ENCODE assay signal across 20 cellular contexts in genomic region chr3:163364717-163365116, GRCh38.
A peak's percentile ranks its signal among the peaks of the same experiment; 100 is the strongest.
DNase-seq lines count a peak whose midpoint lies in the region; ATAC-seq and TF ChIP-seq lines count a peak whose summit lies in the region.
"Had no signal": no experiment of that assay in that cellular context is flagged by ENCODE, and none has a peak within 500 bp of the region (broad histone marks: within the 10 kb centered on the region; RNA-seq: fewer than 3 reads in every experiment).

No MANE protein-coding gene starts in this region.

- H3K27ac ChIP-seq in HCT116 (ENCODE audit: low read depth, low read length) (no peak overlapping the region), SK-N-MC (peak overlapping the region; percentile 81)
- H3K27ac ChIP-seq: A549 had no signal

- H3K9me2 ChIP-seq in HCT116 (ENCODE audit: insufficient read depth): no peaks in the 10 kb centered on the region

- H3K4me1 Mint-ChIP-seq in progenitor cell of endocrine pancreas (ENCODE audit: low read depth): no peaks in the 10 kb centered on the region
- H3K4me1 Mint-ChIP-seq: CD4-positive, alpha-beta memory T cell had no signal

- H3K4me1 ChIP-seq in HCT116 (ENCODE audit: control insufficient read depth in 1 of 2, insufficient read depth in 2 of 2, low read length in 2 of 2): no peaks in the 10 kb centered on the region
- H3K4me1 ChIP-seq: BE2C, Caco-2, HAP-1 had no signal

- no peaks in the 10 kb centered on the region for H4K20me1 ChIP-seq in HCT116 (ENCODE audit: insufficient read depth)

- peak; percentile 52 for DNase-seq in EH (ENCODE audit: low read depth)
- no peak for DNase-seq in HCT116 (ENCODE audit: low read depth, low spot score)
- peak; percentile 72 for DNase-seq in SK-N-MC (ENCODE audit: low read depth, low spot score)
- DNase-seq in fibroblast of gingiva (ENCODE audit: low read depth): peak; percentile 5
- no peak for DNase-seq in stimulated activated CD4-positive, alpha-beta T cell treated with anti-CD3 and anti-CD28 coated beads, Interleukin-2, amount 100 ng/mL, for 24 hours
- DNase-seq in progenitor cell of endocrine pancreas (ENCODE audit: low spot score, unreplicated experiment): no peak
- DNase-seq: 8988T; ACHN; AML-193; BE2C; C1 segment of cervical spinal cord; Caco-2; CD4-positive, alpha-beta memory T cell; DMS153; DND-41; GF-D8; GOT3 had no signal

- H3K9me3 ChIP-seq in HCT116 (ENCODE audit: control insufficient read depth in 1 of 2, insufficient read depth in 1 of 2, low read depth in 1 of 2, low read length in 2 of 2) (no peaks in the 10 kb centered on the region), SK-N-MC (ENCODE audit: low read depth, low read length) (peaks cover 4% of the 10 kb centered on the region; the same call in 1 of the 2 replicates)
- H3K9me3 ChIP-seq: A549, BE2C, Caco-2, HAP-1 had no signal

- no peaks in the 10 kb centered on the region for H3K36me3 Mint-ChIP-seq in progenitor cell of endocrine pancreas (ENCODE audit: insufficient read depth)
- H3K36me3 Mint-ChIP-seq: CD4-positive, alpha-beta memory T cell had no signal

- POLR2A ChIA-PET in HCT116 (lab: Charles Lee): no interaction called here

- H3K4me3 ChIP-seq in HCT116 (replicated peaks in 1 of 2; ENCODE audit: low read depth in 1 of 2, low read length in 2 of 2) (no peak overlapping the region), SK-N-MC (no peak overlapping the region)
- H3K4me3 ChIP-seq: A549, HAP-1 had no signal

- H3K27me3 ChIP-seq in HCT116 (ENCODE audit: insufficient read depth, low read length): no peaks in the 10 kb centered on the region
- H3K27me3 ChIP-seq: BE2C had no signal

- BruUV-seq in HCT116 (replicated peaks; lab: Mats Ljungman, UMichigan): no TSS peak

- TF ChIP-seq RAD21 in HCT116 (IDR thresholded peaks at IDR 0.05; ENCODE audit: low read depth): no peak

- H3K9ac ChIP-seq in HCT116 (ENCODE audit: low read length): no peak overlapping the region
- no peak overlapping the region for H3K9ac ChIP-seq in SK-N-MC (ENCODE audit: insufficient read length)

- H3K4me3 Mint-ChIP-seq in progenitor cell of endocrine pancreas (ENCODE audit: low read depth): no peak overlapping the region
- H3K4me3 Mint-ChIP-seq: CD4-positive, alpha-beta memory T cell had no signal

- no peaks in the 10 kb centered on the region for H3K27me3 Mint-ChIP-seq in progenitor cell of endocrine pancreas
- H3K27me3 Mint-ChIP-seq: CD4-positive, alpha-beta memory T cell had no signal

- H3K27ac Mint-ChIP-seq in progenitor cell of endocrine pancreas: no peak overlapping the region
- H3K27ac Mint-ChIP-seq: CD4-positive, alpha-beta memory T cell had no signal

- TF ChIP-seq CTCF in HCT116 (IDR thresholded peaks at IDR 0.05 in 2 of 3, conservative IDR thresholded peaks at IDR 0.05 in 1 of 3; ENCODE audit: borderline replicate concordance in 1 of 3, insufficient read depth in 1 of 3, low read depth in 2 of 3, low read length in 2 of 3) (no peak), progenitor cell of endocrine pancreas (IDR thresholded peaks at IDR 0.05; ENCODE audit: unreplicated experiment) (no peak)

- peak overlapping the region; percentile 6 for H2AFZ ChIP-seq in HCT116 (ENCODE audit: low read depth, low read length, poor library complexity, severe bottlenecking)

- CTCF ChIA-PET in HCT116 (lab: Charles Lee): no interaction called here

- no peak for TF ChIP-seq POLR2A in HCT116 (IDR thresholded peaks at IDR 0.05; ENCODE audit: borderline replicate concordance, extremely low read depth, insufficient read depth, insufficient read length)

- no peaks in the 10 kb centered on the region for H3K36me3 ChIP-seq in HCT116 (ENCODE audit: control insufficient read depth in 1 of 2, insufficient read depth in 2 of 2, low read length in 2 of 2)
- no peaks in the 10 kb centered on the region for H3K36me3 ChIP-seq in SK-N-MC (ENCODE audit: insufficient read depth, low read length)
- H3K36me3 ChIP-seq: BE2C, HAP-1 had no signal

- H3K4me2 ChIP-seq in HCT116 (ENCODE audit: low read length): no peak overlapping the region
- H3K4me2 ChIP-seq: A549 had no signal

- RAD21 ChIA-PET in HCT116 (lab: Charles Lee; ENCODE audit: low non-redundant PET in 1 of 2, low total read pairs in 2 of 2, uncharacterized antibody in 2 of 2, unreplicated experiment in 2 of 2): no interaction called here

- H3K9me3 Mint-ChIP-seq in progenitor cell of endocrine pancreas (ENCODE audit: low read depth): peaks cover 4% of the 10 kb centered on the region

- intact Hi-C loops in HCT116 (cut with micrococcal nuclease): no loop called here

- no peaks in the 10 kb centered on the region for H3K79me2 ChIP-seq in HCT116 (ENCODE audit: insufficient read depth, low read length)

- ATAC-seq in HCT116: no peak
- no peak for ATAC-seq in HG03521 (IDR thresholded peaks at IDR 0.05; ENCODE audit: unreplicated experiment)
- ATAC-seq: A549 had no signal

TF ChIP-seq in HCT116, 20 proteins besides CTCF, POLR2A, EP300 and RAD21:
- TF ChIP-seq, protein P1, sequence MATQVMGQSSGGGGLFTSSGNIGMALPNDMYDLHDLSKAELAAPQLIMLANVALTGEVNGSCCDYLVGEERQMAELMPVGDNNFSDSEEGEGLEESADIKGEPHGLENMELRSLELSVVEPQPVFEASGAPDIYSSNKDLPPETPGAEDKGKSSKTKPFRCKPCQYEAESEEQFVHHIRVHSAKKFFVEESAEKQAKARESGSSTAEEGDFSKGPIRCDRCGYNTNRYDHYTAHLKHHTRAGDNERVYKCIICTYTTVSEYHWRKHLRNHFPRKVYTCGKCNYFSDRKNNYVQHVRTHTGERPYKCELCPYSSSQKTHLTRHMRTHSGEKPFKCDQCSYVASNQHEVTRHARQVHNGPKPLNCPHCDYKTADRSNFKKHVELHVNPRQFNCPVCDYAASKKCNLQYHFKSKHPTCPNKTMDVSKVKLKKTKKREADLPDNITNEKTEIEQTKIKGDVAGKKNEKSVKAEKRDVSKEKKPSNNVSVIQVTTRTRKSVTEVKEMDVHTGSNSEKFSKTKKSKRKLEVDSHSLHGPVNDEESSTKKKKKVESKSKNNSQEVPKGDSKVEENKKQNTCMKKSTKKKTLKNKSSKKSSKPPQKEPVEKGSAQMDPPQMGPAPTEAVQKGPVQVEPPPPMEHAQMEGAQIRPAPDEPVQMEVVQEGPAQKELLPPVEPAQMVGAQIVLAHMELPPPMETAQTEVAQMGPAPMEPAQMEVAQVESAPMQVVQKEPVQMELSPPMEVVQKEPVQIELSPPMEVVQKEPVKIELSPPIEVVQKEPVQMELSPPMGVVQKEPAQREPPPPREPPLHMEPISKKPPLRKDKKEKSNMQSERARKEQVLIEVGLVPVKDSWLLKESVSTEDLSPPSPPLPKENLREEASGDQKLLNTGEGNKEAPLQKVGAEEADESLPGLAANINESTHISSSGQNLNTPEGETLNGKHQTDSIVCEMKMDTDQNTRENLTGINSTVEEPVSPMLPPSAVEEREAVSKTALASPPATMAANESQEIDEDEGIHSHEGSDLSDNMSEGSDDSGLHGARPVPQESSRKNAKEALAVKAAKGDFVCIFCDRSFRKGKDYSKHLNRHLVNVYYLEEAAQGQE (IDR thresholded peaks at IDR 0.05; ENCODE audit: low read depth): no peak
- TF ChIP-seq CEBPB (IDR thresholded peaks at IDR 0.05; ENCODE audit: low read depth): no peak
- TF ChIP-seq JUND (IDR thresholded peaks at IDR 0.05): no peak
- TF ChIP-seq ATF3 (IDR thresholded peaks at IDR 0.05): no peak
- TF ChIP-seq ELF1 (IDR thresholded peaks at IDR 0.05; ENCODE audit: borderline replicate concordance, low read depth): no peak
- no peak for TF ChIP-seq ZFX (IDR thresholded peaks at IDR 0.05)

Comparison
In these comparisons a context has a peak if more than half of its experiments do, and no peak if none do; other contexts are left out.
1. DNase-seq: peak in EH (single experiment), SK-N-MC (single experiment) and fibroblast of gingiva (single experiment); none in HCT116 (single experiment), stimulated activated CD4-positive, alpha-beta T cell treated with anti-CD3 and anti-CD28 coated beads, Interleukin-2, amount 100 ng/mL, for 24 hours (0 of 2) and progenitor cell of endocrine pancreas (single experiment).